22 cellular contexts compared by ENCODE assay signal in genomic region chr10:19731560-19731959, GRCh38.
"Had no signal": no experiment of that assay in that cellular context is flagged by ENCODE, and none has a peak within 500 bp of the region (broad histone marks: within the 10 kb centered on the region; RNA-seq: fewer than 3 reads in every experiment).

No MANE protein-coding gene starts in this region.

- H3K36me3 ChIP-seq: MG63, SJCRH30 had no signal

- H3K9me3 ChIP-seq: MG63, SJCRH30 had no signal

- FAIRE-seq: HepG2 had no signal

- H3K4me3 ChIP-seq: MG63, SJCRH30 had no signal

- H3K27me3 ChIP-seq: MG63, SJCRH30 had no signal

- DNase-seq: Karpas-422, KG1, MG63, NCI-H1092, NCI-H1105 treated with DMSO at 0.1 percent for 48 hours, NCI-H1417 treated with DMSO at 0.1 percent for 48 hours, NCI-H187, NCI-H2029, NCI-H2081 treated with DMSO at 0.1 percent for 48 hours, NCI-H2171, NCI-H226, NCI-H446, NCI-H510A, NCI-H524 treated with DMSO at 0.1 percent for 48 hours, NCI-H69, NCI-H774, PC-3, SHP77 treated with DMSO at 0.1 percent for 48 hours, SJCRH30 had no signal

- H3K27ac ChIP-seq: SJCRH30 had no signal

- ATAC-seq: HepG2, Panc1, PC-3, Right ventricle myocardium inferior had no signal
